Comparison of ENCODE assay signal across 11 cellular contexts in the genomic region with DNA sequence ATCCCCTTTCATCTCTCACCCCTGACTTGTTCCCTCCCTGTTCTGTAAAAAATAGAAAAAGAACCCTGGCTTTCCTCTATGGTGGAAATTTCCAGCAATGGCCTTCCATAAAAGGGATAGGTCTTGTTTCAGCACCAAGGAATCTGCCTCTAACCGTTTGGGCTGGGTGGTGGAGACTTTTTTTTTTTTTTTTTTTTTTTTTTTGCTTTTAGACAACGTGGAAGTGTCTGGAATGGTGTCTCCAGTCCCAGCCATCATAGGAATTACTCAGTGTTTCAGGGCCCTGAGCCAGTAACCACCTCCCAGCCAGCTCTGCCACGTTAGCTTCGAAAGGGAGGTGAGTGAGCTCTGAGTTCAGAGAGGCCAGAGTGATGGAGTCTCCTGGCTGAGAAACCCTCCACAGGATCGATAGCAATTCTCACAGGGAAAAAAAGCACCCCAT.
DNase-seq lines count a peak whose midpoint lies in the region; ATAC-seq, FAIRE-seq and TF ChIP-seq lines count a peak whose summit lies in the region.
"Had no signal": no experiment of that assay in that cellular context is flagged by ENCODE, and none has a peak within 500 bp of the region (broad histone marks: within the 10 kb centered on the region; RNA-seq: fewer than 3 reads in every experiment).

No MANE protein-coding gene starts in this region.

- peak overlapping the region in 1 of 2 donors; percentile 37 for H3K4me3 ChIP-seq in cardiac fibroblast (replicated peaks in 1 of 2; ENCODE audit: low read depth in 2 of 2, low read length in 2 of 2)

- ATAC-seq in GM21786 (IDR thresholded peaks at IDR 0.05; ENCODE audit: unreplicated experiment) = no peak
- ATAC-seq: activated T-cell treated with anti-CD3 and anti-CD28 coated beads, Interleukin-2, amount 50 U/mL, for 4 hours had no signal

- FAIRE-seq in H54 (lab: Jason Lieb, UNC) (peak; percentile 41), D721Med (lab: Jason Lieb, UNC) (no peak)

- no peaks in the 10 kb centered on the region for H3K27me3 ChIP-seq in layer of hippocampus (ENCODE audit: control insufficient read depth, insufficient read depth, low read length)

- TF ChIP-seq POLR2A in H54 (IDR thresholded peaks at IDR 0.05; ENCODE audit: low read depth, low read length) = 0 out of 2 replicates have a peak, but pooled peaks have one; percentile 24

- H3K27ac ChIP-seq in layer of hippocampus (ENCODE audit: low read depth, low read length) = peak overlapping the region; percentile 3

- TF ChIP-seq CTCF in cardiac fibroblast (IDR thresholded peaks at IDR 0.05; ENCODE audit: low read depth, low read length) (no peak), D721Med (IDR thresholded peaks at IDR 0.05; ENCODE audit: insufficient read depth, missing control alignments) (no peak)

- peak; percentile 47 for DNase-seq in H54 (ENCODE audit: insufficient read length, low spot score)
- peak; percentile 94 to 99 for DNase-seq in cardiac fibroblast (ENCODE audit: low read depth in 2 of 2)
- peak; percentile 98 for DNase-seq in stromal cell of bone marrow (ENCODE audit: low read depth)
- DNase-seq in D721Med (ENCODE audit: insufficient read length, low spot score) = no peak
- DNase-seq in germinal center (ENCODE audit: low spot score) = no peak
- no peak for DNase-seq in NCI-H2171 treated with DMSO at 0.1 percent for 48 hours (lab: John Stamatoyannopoulos, UW)
- DNase-seq: activated T-cell treated with anti-CD3 and anti-CD28 coated beads, Interleukin-2, amount 50 U/mL, for 4 hours; foreskin melanocyte; NCI-H2029 had no signal

Comparison
In these comparisons a context has a peak if more than half of its experiments do, and no peak if none do; other contexts are left out.
1. DNase-seq: peak in H54 (single experiment), cardiac fibroblast (2 of 2) and stromal cell of bone marrow (single experiment); none in D721Med (single experiment), germinal center (single experiment) and NCI-H2171 treated with DMSO at 0.1 percent for 48 hours (single experiment).